In genomic region chr20:46520976-46521579, GRCh38 we compare ENCODE assay signal across 8 cellular contexts. TPM values are rescaled to one million over a fixed set of nuclear protein-coding genes. Genes with fewer than 3 reads are reported as not detected.
DNase-seq lines count a peak whose midpoint lies in the region; ATAC-seq, FAIRE-seq and TF ChIP-seq lines count a peak whose summit lies in the region.

No MANE protein-coding gene starts in this region.

- DNase-seq in activated naive CD4-positive, alpha-beta T cell treated with Interleukin-2 at 50 U/mL for 16 hours = peak; percentile 53
- DNase-seq in activated naive CD4-positive, alpha-beta T cell (lab: John Stamatoyannopoulos, UW) = no peak
- DNase-seq in NCI-H1694 treated with DMSO at 0.1 percent for 48 hours (lab: John Stamatoyannopoulos, UW) = peak; percentile 50
- peak; percentile 55 for DNase-seq in UCSD-AML1 (lab: John Stamatoyannopoulos, UW; ENCODE audit: unreplicated experiment)
- DNase-seq in cerebellar cortex (ENCODE audit: low spot score) = peak; percentile 76
- DNase-seq in HepG2 (ENCODE audit: low spot score) = peak; percentile 80
- peak; percentile 8 to 17 for DNase-seq in stimulated activated CD8-positive, alpha-beta memory T cell treated with anti-CD3 and anti-CD28 coated beads, Interleukin-2, amount 100 ng/mL, for 48 hours (ENCODE audit: low read depth in 2 of 2)

- H3K4me3 ChIP-seq in HepG2 (replicated peaks in 1 of 3; ENCODE audit: insufficient read depth in 1 of 3, low read depth in 2 of 3, low read length in 3 of 3) = no peak overlapping the region

- no peaks in the 10 kb centered on the region for H4K20me1 ChIP-seq in HepG2 (ENCODE audit: insufficient read depth, low read length)

- peak; percentile 84 for FAIRE-seq in HepG2 (lab: Jason Lieb, UNC)

- intact Hi-C loops in HepG2 (cut with micrococcal nuclease; ENCODE audit: unreplicated experiment) = loop anchor here (1.0 to 5.0 kb wide), 4 partner anchors 36 to 226 kb away; no protein-coding TSS in a partner anchor

- H3K36me3 ChIP-seq in HepG2 (replicated peaks in 1 of 2; ENCODE audit: control insufficient read depth in 1 of 2, insufficient read depth in 2 of 2, low read length in 2 of 2) = no peaks in the 10 kb centered on the region

- no peaks in the 10 kb centered on the region; a peak in 1 of 5 replicates for H3K27me3 ChIP-seq in HepG2 (ENCODE audit: control insufficient read depth in 1 of 2, insufficient read depth in 2 of 2, low read length in 2 of 2)

- CTCF ChIA-PET in HepG2 (lab: Yijun Ruan, JAX; ENCODE audit: low intra/inter-chr PET ratio, low total read pairs) = interaction anchor here (0.6 to 4.9 kb wide), 6 partner anchors 41 to 237 kb away, joined by 3 to 61 read pairs (median 6); no protein-coding TSS in a partner anchor

- ATAC-seq in HepG2 (peak; percentile 96), GM21381 (IDR thresholded peaks at IDR 0.05; ENCODE audit: unreplicated experiment) (no peak)

- H3K4me1 ChIP-seq in HepG2 (ENCODE audit: insufficient read depth, low read length) = peaks cover 27% of the 10 kb centered on the region

- H2AFZ ChIP-seq in HepG2 (ENCODE audit: low read length) = no peak overlapping the region

- in situ Hi-C loops in HepG2 (cut with HindIII; ENCODE audit: extremely low pct_ligation_motif_present, low pct_unique_long_range_greater_than_20kb) = loop anchor here (5.0 kb wide), 1 partner anchor 161 kb away; no protein-coding TSS in a partner anchor

- no peak overlapping the region for H3K9ac ChIP-seq in HepG2 (ENCODE audit: insufficient read depth, low read depth, low read length)

- WGBS in HepG2 (ENCODE audit: low lambda C conversion rate) = 3% methylated on average over 4 of the region's 4 CpGs

- TF ChIP-seq EP300 in HepG2 (IDR thresholded peaks at IDR 0.05; ENCODE audit: low read depth in 2 of 2, low read length in 2 of 2) (no peak), HepG2 (CRISPR knock-in tag; IDR thresholded peaks at IDR 0.05; ENCODE audit: borderline replicate concordance) (no peak)

- BruUV-seq in HepG2 (replicated peaks; lab: Mats Ljungman, UMichigan) = no TSS peak

- no peak for TF ChIP-seq POLR2A in HepG2 (IDR thresholded peaks at IDR 0.05; ENCODE audit: insufficient read depth in 1 of 2, low read depth in 2 of 2, low read length in 2 of 2)

- no peak overlapping the region for H3K27ac ChIP-seq in HepG2 (ENCODE audit: extremely low read length, insufficient read depth, low read length)

- no peaks in the 10 kb centered on the region for H3K9me3 ChIP-seq in HepG2 (ENCODE audit: low read length)

- peak; percentile 96 for TF ChIP-seq CTCF in HepG2 (CRISPR knock-in tag; IDR thresholded peaks at IDR 0.05)

- H3K4me2 ChIP-seq in HepG2 (ENCODE audit: low read depth, low read length) = no peak overlapping the region

- peak; percentile 97 for TF ChIP-seq RAD21 in HepG2 (CRISPR knock-in tag; IDR thresholded peaks at IDR 0.05)

- POLR2A ChIA-PET in HepG2 (lab: Yijun Ruan, JAX) = no interaction called here

- H3K79me2 ChIP-seq in HepG2 (ENCODE audit: insufficient read depth, low read length) = no peaks in the 10 kb centered on the region

TF ChIP-seq in HepG2, 621 proteins besides CTCF, POLR2A, EP300 and RAD21 (continues in another document):
- TF ChIP-seq, protein P1, sequence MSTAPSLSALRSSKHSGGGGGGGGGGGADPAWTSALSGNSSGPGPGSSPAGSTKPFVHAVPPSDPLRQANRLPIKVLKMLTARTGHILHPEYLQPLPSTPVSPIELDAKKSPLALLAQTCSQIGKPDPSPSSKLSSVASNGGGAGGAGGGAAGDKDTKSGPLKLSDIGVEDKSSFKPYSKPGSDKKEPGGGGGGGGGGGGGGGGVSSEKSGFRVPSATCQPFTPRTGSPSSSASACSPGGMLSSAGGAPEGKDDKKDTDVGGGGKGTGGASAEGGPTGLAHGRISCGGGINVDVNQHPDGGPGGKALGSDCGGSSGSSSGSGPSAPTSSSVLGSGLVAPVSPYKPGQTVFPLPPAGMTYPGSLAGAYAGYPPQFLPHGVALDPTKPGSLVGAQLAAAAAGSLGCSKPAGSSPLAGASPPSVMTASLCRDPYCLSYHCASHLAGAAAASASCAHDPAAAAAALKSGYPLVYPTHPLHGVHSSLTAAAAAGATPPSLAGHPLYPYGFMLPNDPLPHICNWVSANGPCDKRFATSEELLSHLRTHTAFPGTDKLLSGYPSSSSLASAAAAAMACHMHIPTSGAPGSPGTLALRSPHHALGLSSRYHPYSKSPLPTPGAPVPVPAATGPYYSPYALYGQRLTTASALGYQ (CRISPR knock-in tag; IDR thresholded peaks at IDR 0.05) = no peak
- peak; percentile 99 for TF ChIP-seq SMC3 (IDR thresholded peaks at IDR 0.05; ENCODE audit: low read length)
- peak; percentile 31; the same call in 1 of the 2 replicates for TF ChIP-seq KDM3A (CRISPR knock-in tag; IDR thresholded peaks at IDR 0.05; ENCODE audit: low read depth)
- TF ChIP-seq TAF15 (IDR thresholded peaks at IDR 0.05; ENCODE audit: low read depth, low read length, poor library complexity, severe bottlenecking) = no peak
- no peak for TF ChIP-seq MAFG (CRISPR knock-in tag; IDR thresholded peaks at IDR 0.05)
- no peak for TF ChIP-seq RBM22 (optimal IDR thresholded peaks at IDR 0.05; ENCODE audit: low read length)
- TF ChIP-seq, protein P2, sequence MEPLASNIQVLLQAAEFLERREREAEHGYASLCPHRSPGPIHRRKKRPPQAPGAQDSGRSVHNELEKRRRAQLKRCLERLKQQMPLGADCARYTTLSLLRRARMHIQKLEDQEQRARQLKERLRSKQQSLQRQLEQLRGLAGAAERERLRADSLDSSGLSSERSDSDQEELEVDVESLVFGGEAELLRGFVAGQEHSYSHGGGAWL (CRISPR knock-in tag; IDR thresholded peaks at IDR 0.05) = 0 out of 2 replicates have a peak, but pooled peaks have one; percentile 27
- no peak for TF ChIP-seq RBFOX2 (IDR thresholded peaks at IDR 0.05; ENCODE audit: low read depth, low read length)
- no peak for TF ChIP-seq ZNF235 (CRISPR knock-in tag; IDR thresholded peaks at IDR 0.05; ENCODE audit: borderline replicate concordance)
- no peak for TF ChIP-seq TFAP4 (IDR thresholded peaks at IDR 0.05; ENCODE audit: borderline replicate concordance, low read depth)
- no peak for TF ChIP-seq YEATS2 (CRISPR knock-in tag; IDR thresholded peaks at IDR 0.05; ENCODE audit: borderline replicate concordance)

RNA-seq across cellular contexts. Expression of gene ZNF334, which starts 7.7 kb away (rescaled TPM):
- 4.8 and 5.3 TPM in 2 replicates for total RNA-seq in HepG2 (2016; rRNA removed; fragmentation: Illumina TruSeq; extraction: Trizol)
- 0.88 and 1.0 TPM in 2 replicates for total RNA-seq in HepG2 (2016; cell fraction: cytosol; rRNA removed; fragmentation: Illumina TruSeq; extraction: Trizol; ENCODE audit: low read depth)
- total RNA-seq in HepG2 (2016; cell fraction: insoluble cytoplasmic fraction; rRNA removed; fragmentation: Illumina TruSeq; extraction: Trizol) = 4.7 and 5.1 TPM in 2 replicates
- 1.7 and 2.4 TPM in 2 replicates for total RNA-seq in HepG2 (2016; cell fraction: membrane; rRNA removed; fragmentation: Illumina TruSeq; extraction: Trizol)
- 11.4 and 12.3 TPM in 2 replicates for total RNA-seq in HepG2 (2016; cell fraction: nucleus; rRNA removed; fragmentation: Illumina TruSeq; extraction: Trizol)
- polyA plus RNA-seq in HepG2 (2011; rRNA removed) = 6.9 and 7.8 TPM in 2 replicates
- 1.3 and 1.9 TPM in 2 replicates for polyA plus RNA-seq in HepG2 (2011; cell fraction: cytosol; rRNA removed)
- polyA plus RNA-seq in HepG2 (2011; cell fraction: nucleus; rRNA removed) = 15.7 and 19.6 TPM in 2 replicates
- 3.0 and 4.6 TPM in 2 replicates for polyA plus RNA-seq in HepG2 (2012)
- 0.20 and 0.32 TPM in 2 replicates for polyA plus RNA-seq in HepG2 (2016; cell fraction: cytosol; fragmentation: Illumina TruSeq; extraction: Trizol; ENCODE audit: low read depth)
- polyA plus RNA-seq in HepG2 (2016; cell fraction: insoluble cytoplasmic fraction; fragmentation: Illumina TruSeq; extraction: Trizol; ENCODE audit: low read depth) = 4.3 and 4.8 TPM in 2 replicates
- 0.69 and 0.77 TPM in 2 replicates for polyA plus RNA-seq in HepG2 (2016; cell fraction: membrane; fragmentation: Illumina TruSeq; extraction: Trizol; ENCODE audit: low read depth)
- 31.6 and 32.6 TPM in 2 replicates for polyA plus RNA-seq in HepG2 (2016; cell fraction: nucleus; fragmentation: Illumina TruSeq; extraction: Trizol; ENCODE audit: insufficient read depth, low read depth)
- polyA minus RNA-seq in HepG2 (2011; rRNA and poly(A)+ RNA removed; ENCODE audit: low replicate concordance) = 2.8 TPM in 1 of 2 replicates, not detected in the other
- polyA minus RNA-seq in HepG2 (2011; cell fraction: cytosol; rRNA and poly(A)+ RNA removed) = 1.7 and 1.8 TPM in 2 replicates
- polyA minus RNA-seq in HepG2 (2011; cell fraction: nucleus; rRNA and poly(A)+ RNA removed) = 22.5 and 32.0 TPM in 2 replicates

RNA-seq across cellular contexts. Expression of gene OCSTAMP, which starts 29.4 kb away (rescaled TPM):
- total RNA-seq in HepG2 (2016; rRNA removed; fragmentation: Illumina TruSeq; extraction: Trizol) = not detected in 2 replicates
- total RNA-seq in HepG2 (2016; cell fraction: cytosol; rRNA removed; fragmentation: Illumina TruSeq; extraction: Trizol; ENCODE audit: low read depth) = not detected in 2 replicates
- total RNA-seq in HepG2 (2016; cell fraction: insoluble cytoplasmic fraction; rRNA removed; fragmentation: Illumina TruSeq; extraction: Trizol) = not detected in 2 replicates
- not detected in 2 replicates for total RNA-seq in HepG2 (2016; cell fraction: membrane; rRNA removed; fragmentation: Illumina TruSeq; extraction: Trizol)
- total RNA-seq in HepG2 (2016; cell fraction: nucleus; rRNA removed; fragmentation: Illumina TruSeq; extraction: Trizol) = not detected in 2 replicates
- polyA plus RNA-seq in HepG2 (2011; rRNA removed) = not detected in 2 replicates
- not detected in 2 replicates for polyA plus RNA-seq in HepG2 (2011; cell fraction: cytosol; rRNA removed)
- polyA plus RNA-seq in HepG2 (2011; cell fraction: nucleus; rRNA removed) = not detected in 2 replicates
- polyA plus RNA-seq in HepG2 (2012) = not detected in 2 replicates
- not detected in 2 replicates for polyA plus RNA-seq in HepG2 (2016; cell fraction: cytosol; fragmentation: Illumina TruSeq; extraction: Trizol; ENCODE audit: low read depth)
- not detected in 2 replicates for polyA plus RNA-seq in HepG2 (2016; cell fraction: insoluble cytoplasmic fraction; fragmentation: Illumina TruSeq; extraction: Trizol; ENCODE audit: low read depth)
- not detected in 2 replicates for polyA plus RNA-seq in HepG2 (2016; cell fraction: membrane; fragmentation: Illumina TruSeq; extraction: Trizol; ENCODE audit: low read depth)
- polyA plus RNA-seq in HepG2 (2016; cell fraction: nucleus; fragmentation: Illumina TruSeq; extraction: Trizol; ENCODE audit: insufficient read depth, low read depth) = not detected in 2 replicates
- not detected in 2 replicates for polyA minus RNA-seq in HepG2 (2011; rRNA and poly(A)+ RNA removed; ENCODE audit: low replicate concordance)
- polyA minus RNA-seq in HepG2 (2011; cell fraction: cytosol; rRNA and poly(A)+ RNA removed) = not detected in 2 replicates
- polyA minus RNA-seq in HepG2 (2011; cell fraction: nucleus; rRNA and poly(A)+ RNA removed) = not detected in 2 replicates

Comparison
In these comparisons a context has a peak if more than half of its experiments do, and no peak if none do; other contexts are left out.
1. DNase-seq: peak in activated naive CD4-positive, alpha-beta T cell treated with Interleukin-2 at 50 U/mL for 16 hours (single experiment), NCI-H1694 treated with DMSO at 0.1 percent for 48 hours (single experiment), UCSD-AML1 (single experiment), cerebellar cortex (single experiment), HepG2 (single experiment) and stimulated activated CD8-positive, alpha-beta memory T cell treated with anti-CD3 and anti-CD28 coated beads, Interleukin-2, amount 100 ng/mL, for 48 hours (2 of 2); none in activated naive CD4-positive, alpha-beta T cell (0 of 4).